Comparison of ENCODE assay signal across 8 cellular contexts in genomic region chr2:238513346-238513745, GRCh38.
DNase-seq lines count a peak whose midpoint lies in the region; ATAC-seq, FAIRE-seq and TF ChIP-seq lines count a peak whose summit lies in the region.

No MANE protein-coding gene starts in this region.

- ATAC-seq in GM19035 (IDR thresholded peaks at IDR 0.05; ENCODE audit: unreplicated experiment) (no peak), GM18907 (IDR thresholded peaks at IDR 0.05; ENCODE audit: unreplicated experiment) (no peak)

- TF ChIP-seq POLR2A in H54 (IDR thresholded peaks at IDR 0.05; ENCODE audit: low read depth, low read length), result no peak

- FAIRE-seq in D721Med (lab: Jason Lieb, UNC) (no peak), H54 (lab: Jason Lieb, UNC) (no peak)

- peak; percentile 33 for TF ChIP-seq CTCF in D721Med (IDR thresholded peaks at IDR 0.05; ENCODE audit: insufficient read depth, missing control alignments)

- DNase-seq in D721Med (ENCODE audit: insufficient read length, low spot score) (no peak), H54 (ENCODE audit: insufficient read length, low spot score) (peak; percentile 56), RPMI8226 (peak; percentile 51), fibroblast of peridontal ligament (ENCODE audit: extremely low read depth) (peak; percentile 47)
- peak; percentile 19 to 32 for DNase-seq in stimulated activated CD4-positive, alpha-beta T cell treated with anti-CD3 and anti-CD28 coated beads, Interleukin-4, amount 100 ng/mL, for 48 hours (ENCODE audit: low read depth in 2 of 2)
- DNase-seq in stimulated activated naive CD4-positive, alpha-beta T cell (lab: John Stamatoyannopoulos, UW), result no peak

Comparison
In these comparisons a context has a peak if more than half of its experiments do, and no peak if none do; other contexts are left out.
1. DNase-seq: peak in H54 (single experiment), RPMI8226 (single experiment), fibroblast of peridontal ligament (single experiment) and stimulated activated CD4-positive, alpha-beta T cell treated with anti-CD3 and anti-CD28 coated beads, Interleukin-4, amount 100 ng/mL, for 48 hours (2 of 2); none in D721Med (single experiment) and stimulated activated naive CD4-positive, alpha-beta T cell (0 of 6).